Comparison of ENCODE assay signal across 2 cellular contexts in the genomic region with DNA sequence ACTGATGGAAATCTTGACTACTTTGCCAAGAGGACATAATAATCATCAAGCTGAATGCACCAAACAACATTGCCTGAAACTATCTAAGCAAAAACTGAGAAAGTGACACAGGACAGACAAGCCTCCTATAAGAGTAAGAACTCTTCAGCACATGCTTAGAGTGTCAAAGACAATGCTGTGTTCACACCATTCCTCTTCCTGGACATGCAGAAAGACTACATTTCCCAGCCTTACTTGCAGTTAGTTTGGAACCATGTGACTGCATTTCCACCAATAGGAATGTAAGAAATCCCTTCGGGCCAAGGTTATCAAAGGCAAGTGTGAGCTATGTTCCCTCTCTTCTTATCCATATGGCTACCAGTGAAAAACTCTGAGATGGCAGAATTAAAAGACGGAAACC. TPM values are rescaled to one million over a fixed set of nuclear protein-coding genes. Genes with fewer than 3 reads are reported as not detected.
"Had no signal": no experiment of that assay in that cellular context is flagged by ENCODE, and none has a peak within 500 bp of the region (broad histone marks: within the 10 kb centered on the region; RNA-seq: fewer than 3 reads in every experiment).

No MANE protein-coding gene starts in this region.

RNA-seq across cellular contexts. Expression of a gene that starts 51.6 kb away (rescaled TPM):
- total RNA-seq: SJSA1, T-helper 17 cell had no signal

RNA-seq across cellular contexts. Expression of a gene that starts 54.7 kb away (rescaled TPM):
- total RNA-seq: SJSA1, T-helper 17 cell had no signal
